In the genomic region with DNA sequence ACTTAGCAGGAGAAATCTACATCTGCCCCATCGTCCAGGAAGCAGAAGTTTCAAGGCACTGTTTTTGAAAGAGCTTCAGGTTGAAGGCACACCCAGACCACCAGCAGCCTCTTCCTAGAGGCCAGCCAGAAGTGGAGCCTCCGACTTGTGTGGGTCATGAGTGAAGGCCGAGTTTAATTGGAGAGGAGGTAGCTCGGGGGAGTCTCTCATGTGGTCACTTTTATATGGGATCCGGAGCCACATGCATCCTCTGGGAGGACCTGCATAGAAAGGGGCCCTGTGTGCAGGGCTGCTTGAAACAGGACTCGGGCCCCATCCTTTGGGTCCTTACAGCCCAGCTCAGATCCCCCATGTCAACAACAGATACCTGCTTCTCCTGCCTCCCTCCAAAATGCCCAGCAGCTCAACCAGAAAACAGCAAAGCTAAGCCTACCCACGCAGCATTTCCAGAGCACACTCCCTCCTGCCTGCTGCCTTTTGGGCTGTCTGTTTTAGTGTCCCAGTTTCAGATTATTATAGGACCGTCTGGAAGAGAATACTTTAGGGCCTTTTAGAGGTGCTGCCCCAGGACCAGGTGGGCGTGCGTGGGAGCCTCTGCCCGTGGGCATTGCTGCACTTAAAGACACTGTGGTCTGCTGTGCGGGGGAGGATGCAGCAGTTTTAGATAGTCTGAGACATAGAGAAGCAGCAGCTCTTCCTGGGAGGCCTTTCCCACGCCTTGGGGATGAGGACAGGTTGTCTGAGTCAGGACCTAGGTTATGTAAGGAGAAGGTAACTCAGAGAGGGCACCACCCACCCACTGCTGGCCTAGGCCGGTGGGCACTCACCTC, we compare ENCODE assay signal across 11 cellular contexts. TPM values are rescaled to one million over a fixed set of nuclear protein-coding genes. Genes with fewer than 3 reads are reported as not detected.
DNase-seq lines count a peak whose midpoint lies in the region; ATAC-seq and TF ChIP-seq lines count a peak whose summit lies in the region.
"Had no signal": no experiment of that assay in that cellular context is flagged by ENCODE, and none has a peak within 500 bp of the region (broad histone marks: within the 10 kb centered on the region; RNA-seq: fewer than 3 reads in every experiment).

No MANE protein-coding gene starts in this region.

- peak overlapping the region; percentile 1 for H3K27ac ChIP-seq in PC-3 (ENCODE audit: low read length)
- H3K27ac ChIP-seq in psoas muscle = peak overlapping the region; percentile 67
- no peak overlapping the region for H3K27ac ChIP-seq in esophagus squamous epithelium
- H3K27ac ChIP-seq in smooth muscle cell (ENCODE audit: low read depth) = no peak overlapping the region

- H3K9me2 ChIP-seq in PC-3 (replicated peaks; ENCODE audit: low read length) = no peaks in the 10 kb centered on the region

- H3K4me1 Mint-ChIP-seq in Caco-2 (ENCODE audit: low read depth, unreplicated experiment) = peaks cover 58% of the 10 kb centered on the region
- peaks cover 63% of the 10 kb centered on the region for H3K4me1 Mint-ChIP-seq in glutamatergic neuron (ENCODE audit: low read depth, unreplicated experiment)
- H3K4me1 Mint-ChIP-seq: endodermal cell had no signal

- H2AFZ ChIP-seq in PC-3 (ENCODE audit: low read length) (no peak overlapping the region), smooth muscle cell (ENCODE audit: low read depth) (no peak overlapping the region)

- H3K4me1 ChIP-seq in Caco-2 = peaks cover 34% of the 10 kb centered on the region
- H3K4me1 ChIP-seq in PC-3 (ENCODE audit: insufficient read depth, low read length) = peaks cover 73% of the 10 kb centered on the region
- peaks cover 71% of the 10 kb centered on the region for H3K4me1 ChIP-seq in psoas muscle
- H3K4me1 ChIP-seq in esophagus squamous epithelium = peaks cover 16 to 68% (median 41%) of the 10 kb centered on the region in 3 donors
- H3K4me1 ChIP-seq in smooth muscle cell (ENCODE audit: low read depth) = peaks cover 6% of the 10 kb centered on the region

- H3K4me3 Mint-ChIP-seq in Caco-2 (ENCODE audit: unreplicated experiment) (no peak overlapping the region), glutamatergic neuron (ENCODE audit: unreplicated experiment) (peak overlapping the region; percentile 15)
- H3K4me3 Mint-ChIP-seq: endodermal cell had no signal

- H3K27me3 Mint-ChIP-seq in Caco-2 (ENCODE audit: insufficient read depth, unreplicated experiment) (no peaks in the 10 kb centered on the region), glutamatergic neuron (ENCODE audit: unreplicated experiment) (peaks cover 12% of the 10 kb centered on the region)

- H3K27me3 ChIP-seq in Caco-2 (replicated peaks; ENCODE audit: control insufficient read depth, insufficient read depth, low read length) (no peaks in the 10 kb centered on the region), PC-3 (ENCODE audit: low read length) (no peaks in the 10 kb centered on the region), psoas muscle (ENCODE audit: insufficient read depth in 3 of 3, low read length in 2 of 3) (no peaks in the 10 kb centered on the region), esophagus squamous epithelium (no peaks in the 10 kb centered on the region), smooth muscle cell (ENCODE audit: low read depth) (no peaks in the 10 kb centered on the region)

- no peak for TF ChIP-seq POLR2A in esophagus squamous epithelium (IDR thresholded peaks at IDR 0.05)

- intact Hi-C loops in Caco-2 (cut with micrococcal nuclease; ENCODE audit: unreplicated experiment) (no loop called here), PC-3 (cut with micrococcal nuclease) (no loop called here), psoas muscle (cut with DNase I) (no loop called here), esophagus squamous epithelium (cut with DNase I) (no loop called here)

- no TSS peak for BruUV-seq in Caco-2 (replicated peaks; lab: Mats Ljungman, UMichigan)
- BruUV-seq in PC-3 (replicated peaks; lab: Mats Ljungman, UMichigan) = no TSS peak

- POLR2A ChIA-PET in Caco-2 (lab: Charles Lee) (no interaction called here), PC-3 (lab: Charles Lee; ENCODE audit: unreplicated experiment) (no interaction called here)

- 80 to 87% (median 83%) methylated on average over 14 of the region's 14 CpGs for WGBS in psoas muscle, 3 donors
- WGBS in esophagus squamous epithelium, 2 donors = 64 to 86% methylated on average over 4 to 10 of the region's 14 CpGs
- WGBS in smooth muscle cell (ENCODE audit: low lambda C conversion rate) = 77% methylated on average over 14 of the region's 14 CpGs

- peaks cover 90% of the 10 kb centered on the region for H4K20me1 ChIP-seq in PC-3 (ENCODE audit: low read length)
- peaks cover 100% of the 10 kb centered on the region for H4K20me1 ChIP-seq in smooth muscle cell (ENCODE audit: low read depth)

- H3K4me2 ChIP-seq in PC-3 (ENCODE audit: low read length) (no peak overlapping the region), smooth muscle cell (no peak overlapping the region)

- DNase-seq in Caco-2 = no peak
- DNase-seq in PC-3 = no peak
- DNase-seq in glutamatergic neuron = peak; percentile 11
- no peak for DNase-seq in psoas muscle
- no peak for DNase-seq in NCI-H524 (lab: John Stamatoyannopoulos, UW)
- DNase-seq in esophagus squamous epithelium (lab: John Stamatoyannopoulos, UW) = no peak
- DNase-seq in smooth muscle cell (lab: John Stamatoyannopoulos, UW; ENCODE audit: unreplicated experiment) = no peak
- DNase-seq in stimulated activated CD4-positive, alpha-beta T cell treated with anti-CD3 and anti-CD28 coated beads, Interleukin-4, amount 100 ng/mL, for 1 hour = no peak
- DNase-seq: endodermal cell; NCI-H187; NK-92 treated with Interleukin-12 subunit alpha and Interleukin-12 subunit beta, amount 100 ng/mL, for 24 hours had no signal

- H3K79me2 ChIP-seq in PC-3 (ENCODE audit: low read length) (peaks cover 100% of the 10 kb centered on the region), smooth muscle cell (ENCODE audit: low read depth) (peaks cover 91% of the 10 kb centered on the region)

- peaks cover 79% of the 10 kb centered on the region for H3K36me3 Mint-ChIP-seq in Caco-2 (ENCODE audit: insufficient read depth, unreplicated experiment)
- H3K36me3 Mint-ChIP-seq in glutamatergic neuron (ENCODE audit: unreplicated experiment) = peaks cover 4% of the 10 kb centered on the region

- CTCF ChIA-PET in Caco-2 (lab: Charles Lee) (no interaction called here), PC-3 (lab: Charles Lee) (no interaction called here)

- H3K27ac Mint-ChIP-seq in Caco-2 (ENCODE audit: unreplicated experiment) (peak overlapping the region; percentile 95), glutamatergic neuron (ENCODE audit: unreplicated experiment) (no peak overlapping the region)

- TF ChIP-seq CTCF in Caco-2 (IDR thresholded peaks at IDR 0.05; ENCODE audit: insufficient read depth in 1 of 2, low read depth in 1 of 2, low read length in 1 of 2, severe bottlenecking in 1 of 2, unreplicated experiment in 1 of 2) = no peak
- no peak for TF ChIP-seq CTCF in PC-3 (conservative IDR thresholded peaks at IDR 0.05; ENCODE audit: low read depth, low read length)
- no peak for TF ChIP-seq CTCF in glutamatergic neuron (IDR thresholded peaks at IDR 0.05; ENCODE audit: partially characterized antibody, unreplicated experiment)
- no peak for TF ChIP-seq CTCF in psoas muscle (IDR thresholded peaks at IDR 0.05)
- TF ChIP-seq CTCF in esophagus squamous epithelium (IDR thresholded peaks at IDR 0.05) = no peak
- TF ChIP-seq CTCF in smooth muscle cell (IDR thresholded peaks at IDR 0.05; ENCODE audit: borderline replicate concordance, insufficient read depth, poor library complexity, severe bottlenecking) = no peak

- H3K9me3 ChIP-seq in Caco-2 (0 out of 2 replicates have a peak, but pooled peaks cover 3% of the 10 kb centered on the region), PC-3 (ENCODE audit: low read length) (no peaks in the 10 kb centered on the region), psoas muscle (no peaks in the 10 kb centered on the region), esophagus squamous epithelium (no peaks in the 10 kb centered on the region), smooth muscle cell (replicated peaks; ENCODE audit: low read depth) (no peaks in the 10 kb centered on the region)

- ATAC-seq in PC-3 (no peak; the same call in 1 of the 2 replicates), psoas muscle (peak in 1 of 4 donors; percentile 9)

- H3K4me3 ChIP-seq in Caco-2 (ENCODE audit: low read depth, low read length) (no peak overlapping the region), PC-3 (ENCODE audit: low read length) (no peak overlapping the region), psoas muscle (no peak overlapping the region), esophagus squamous epithelium (no peak overlapping the region), smooth muscle cell (no peak overlapping the region)

- H3K36me3 ChIP-seq in Caco-2 (ENCODE audit: control insufficient read depth, insufficient read depth, low read length) = no peaks in the 10 kb centered on the region
- H3K36me3 ChIP-seq in PC-3 (ENCODE audit: low read depth, low read length) = peaks cover 83% of the 10 kb centered on the region
- H3K36me3 ChIP-seq in psoas muscle (ENCODE audit: insufficient read depth in 1 of 2, low read depth in 1 of 2) = peaks cover 0 to 9% of the 10 kb centered on the region in 2 donors
- H3K36me3 ChIP-seq in esophagus squamous epithelium = peaks cover 4 to 36% (median 6%) of the 10 kb centered on the region in 3 donors
- no peaks in the 10 kb centered on the region for H3K36me3 ChIP-seq in smooth muscle cell (ENCODE audit: low read depth)

- no peak overlapping the region for H3K9ac ChIP-seq in PC-3 (ENCODE audit: low read length)
- H3K9ac ChIP-seq in smooth muscle cell (ENCODE audit: low read depth) = no peak overlapping the region

- H3F3A ChIP-seq in PC-3 (ENCODE audit: low read length, unreplicated experiment) (peaks cover 14% of the 10 kb centered on the region), smooth muscle cell (ENCODE audit: low read depth) (peaks cover 5% of the 10 kb centered on the region)

- H3K9me3 Mint-ChIP-seq in Caco-2 (ENCODE audit: unreplicated experiment) (no peaks in the 10 kb centered on the region), glutamatergic neuron (ENCODE audit: unreplicated experiment) (peaks cover 13% of the 10 kb centered on the region)

RNA-seq across cellular contexts. Expression of a gene that starts 29.5 kb away (rescaled TPM):
- total RNA-seq in Caco-2 (2022) = 284 and 311 TPM in 2 replicates
- total RNA-seq in PC-3 (2014; rRNA removed) = 1,274 and 1,459 TPM in 2 replicates
- 863 TPM for total RNA-seq in glutamatergic neuron (ENCODE audit: unreplicated experiment)
- 100 to 1,000 TPM; 228 to 322 (median 258) TPM for total RNA-seq in psoas muscle
- 100 to 1,000 TPM; 142 to 270 (median 184) TPM for polyA plus RNA-seq in psoas muscle
- total RNA-seq in esophagus squamous epithelium = 100 to 1,000 TPM in 3 of 4 donors, 10 to 100 TPM in 1; 65.7 to 168 (median 147) TPM
- 58.8 and 62.5 TPM in 2 replicates for total RNA-seq in smooth muscle cell
- polyA plus RNA-seq in smooth muscle cell = 67.2 and 69.3 TPM in 2 replicates

Comparison
In these comparisons a context has a peak if more than half of its experiments do, and no peak if none do; other contexts are left out.
1. H3K27ac ChIP-seq: peak in PC-3 (single experiment) and psoas muscle (single experiment); none in esophagus squamous epithelium (0 of 4) and smooth muscle cell (single experiment).